ENCODE assay signal across 33 cellular contexts in genomic region chr5:143259254-143259605, GRCh38.
"Had no signal": no experiment of that assay in that cellular context is flagged by ENCODE, and none has a peak within 500 bp of the region (broad histone marks: within the 10 kb centered on the region; RNA-seq: fewer than 3 reads in every experiment).

No MANE protein-coding gene starts in this region.

- H3K4me3 ChIP-seq: ascending aorta, body of pancreas, MG63, SJCRH30, SK-N-MC had no signal

- DNase-seq: activated CD4-positive, alpha-beta T cell treated with anti-CD3 and anti-CD28 coated beads for 36 hours; activated CD4-positive, alpha-beta T cell treated with anti-CD3 and anti-CD28 coated beads, Interleukin-2, amount 10 ng/mL, durations not matched to agents 7 days and 5 days; activated CD4-positive, alpha-beta T cell treated with anti-CD3 and anti-CD28 coated beads, Interleukin-2, amount 50 U/mL, for 48 hours; activated CD8-positive, alpha-beta T cell treated with anti-CD3 and anti-CD28 coated beads, Interleukin-2, amount 10 ng/mL, durations not matched to agents 7 days and 5 days; activated gamma-delta T cell; activated naive CD4-positive, alpha-beta T cell treated with Interleukin-2 at 50 U/mL for 16 hours; activated naive CD8-positive, alpha-beta T cell treated with anti-CD3 and anti-CD28 coated beads, Interleukin-2, amount 10 ng/mL, durations not matched to agents 7 days and 5 days; activated T-cell treated with anti-CD3 and anti-CD28 coated beads, Interleukin-2, amount 50 U/mL, for 24 hours; amygdala; body of pancreas; caudate nucleus; cerebellar nuclear complex; Kasumi-1; KG1; MG63; NCI-H1048; NCI-H1436 treated with DMSO at 0.1 percent for 48 hours; NCI-H1694 treated with DMSO at 0.1 percent for 48 hours; NCI-H2029; NCI-H2171 treated with DMSO at 0.1 percent for 48 hours; NCI-H2227 treated with DMSO at 0.1 percent for 48 hours; NCI-H446; NCI-H510A treated with DMSO at 0.1 percent for 48 hours; SHP77; SJCRH30 had no signal

- H3K4me3 Mint-ChIP-seq: activated CD4-positive, alpha-beta T cell treated with anti-CD3 and anti-CD28 coated beads for 36 hours; activated CD4-positive, alpha-beta T cell treated with anti-CD3 and anti-CD28 coated beads, Interleukin-2, amount 10 ng/mL, durations not matched to agents 7 days and 5 days; activated CD8-positive, alpha-beta T cell treated with anti-CD3 and anti-CD28 coated beads, Interleukin-2, amount 10 ng/mL, durations not matched to agents 7 days and 5 days; activated naive CD4-positive, alpha-beta T cell treated with anti-CD3 and anti-CD28 coated beads, Interleukin-2, amount 50 U/mL, for 24 hours; activated naive CD8-positive, alpha-beta T cell treated with anti-CD3 and anti-CD28 coated beads, Interleukin-2, amount 10 ng/mL, durations not matched to agents 7 days and 5 days; activated T-cell treated with anti-CD3 and anti-CD28 coated beads, Interleukin-2, amount 50 U/mL, for 24 hours; T-helper 2 cell treated with Interferon-gamma antibody and Interleukin-4, amounts not matched to agents 5 μg/mL and 100 μg/mL, for 36 hours; WTC11 had no signal

- H3K27me3 ChIP-seq: ascending aorta, body of pancreas, MG63, SJCRH30 had no signal

- H3K27ac ChIP-seq: ascending aorta, body of pancreas, SJCRH30, SK-N-MC had no signal

- H3K9me3 Mint-ChIP-seq: activated CD4-positive, alpha-beta T cell treated with anti-CD3 and anti-CD28 coated beads, Interleukin-2, amount 10 ng/mL, durations not matched to agents 7 days and 5 days; activated naive CD4-positive, alpha-beta T cell treated with anti-CD3 and anti-CD28 coated beads, Interleukin-2, amount 50 U/mL, for 24 hours; activated T-cell treated with anti-CD3 and anti-CD28 coated beads, Interleukin-2, amount 50 U/mL, for 24 hours; WTC11 had no signal

- FAIRE-seq: bronchial epithelial cell, TTC549 had no signal

- H3K4me1 ChIP-seq: ascending aorta, body of pancreas, SJCRH30 had no signal

- H3K27ac Mint-ChIP-seq: activated CD4-positive, alpha-beta T cell treated with anti-CD3 and anti-CD28 coated beads, Interleukin-2, amount 10 ng/mL, durations not matched to agents 7 days and 5 days; activated CD8-positive, alpha-beta T cell treated with anti-CD3 and anti-CD28 coated beads, Interleukin-2, amount 10 ng/mL, durations not matched to agents 7 days and 5 days; activated naive CD4-positive, alpha-beta T cell treated with anti-CD3 and anti-CD28 coated beads, Interleukin-2, amount 50 U/mL, for 24 hours; activated naive CD8-positive, alpha-beta T cell treated with anti-CD3 and anti-CD28 coated beads, Interleukin-2, amount 10 ng/mL, durations not matched to agents 7 days and 5 days; activated T-cell treated with anti-CD3 and anti-CD28 coated beads, Interleukin-2, amount 50 U/mL, for 24 hours; activated T-helper 2 cell treated with anti-CD3 and anti-CD28 coated beads, Interferon-gamma antibody, Interleukin-2, Interleukin-4, amounts not matched to agents 10 μg/mL and 5 μg/mL and 100 μg/mL, durations not matched to agents 14 hours and 24 hours and 36 hours; T-helper 2 cell treated with Interferon-gamma antibody and Interleukin-4, amounts not matched to agents 5 μg/mL and 100 μg/mL, for 36 hours; WTC11 had no signal

- H3K36me3 ChIP-seq: ascending aorta, MG63, SJCRH30 had no signal

- H3K9me3 ChIP-seq: ascending aorta, body of pancreas, SJCRH30 had no signal

- H3K36me3 Mint-ChIP-seq: activated naive CD4-positive, alpha-beta T cell treated with anti-CD3 and anti-CD28 coated beads, Interleukin-2, amount 50 U/mL, for 24 hours; WTC11 had no signal

- H3K27me3 Mint-ChIP-seq: activated CD4-positive, alpha-beta T cell treated with anti-CD3 and anti-CD28 coated beads for 36 hours; activated CD4-positive, alpha-beta T cell treated with anti-CD3 and anti-CD28 coated beads, Interleukin-2, amount 10 ng/mL, durations not matched to agents 7 days and 5 days; activated naive CD4-positive, alpha-beta T cell treated with anti-CD3 and anti-CD28 coated beads, Interleukin-2, amount 50 U/mL, for 24 hours; activated naive CD8-positive, alpha-beta T cell treated with anti-CD3 and anti-CD28 coated beads, Interleukin-2, amount 10 ng/mL, durations not matched to agents 7 days and 5 days; activated T-cell treated with anti-CD3 and anti-CD28 coated beads, Interleukin-2, amount 50 U/mL, for 24 hours had no signal
